ENCODE assay signal across 1 cellular context in genomic region chr7:138081868-138082267, GRCh38.
TF ChIP-seq lines count a peak whose summit lies in the region.

No MANE protein-coding gene starts in this region.

TF ChIP-seq in liver, 16 proteins besides CTCF, POLR2A, EP300 and RAD21 (continued from another document):
- TF ChIP-seq, protein P1, sequence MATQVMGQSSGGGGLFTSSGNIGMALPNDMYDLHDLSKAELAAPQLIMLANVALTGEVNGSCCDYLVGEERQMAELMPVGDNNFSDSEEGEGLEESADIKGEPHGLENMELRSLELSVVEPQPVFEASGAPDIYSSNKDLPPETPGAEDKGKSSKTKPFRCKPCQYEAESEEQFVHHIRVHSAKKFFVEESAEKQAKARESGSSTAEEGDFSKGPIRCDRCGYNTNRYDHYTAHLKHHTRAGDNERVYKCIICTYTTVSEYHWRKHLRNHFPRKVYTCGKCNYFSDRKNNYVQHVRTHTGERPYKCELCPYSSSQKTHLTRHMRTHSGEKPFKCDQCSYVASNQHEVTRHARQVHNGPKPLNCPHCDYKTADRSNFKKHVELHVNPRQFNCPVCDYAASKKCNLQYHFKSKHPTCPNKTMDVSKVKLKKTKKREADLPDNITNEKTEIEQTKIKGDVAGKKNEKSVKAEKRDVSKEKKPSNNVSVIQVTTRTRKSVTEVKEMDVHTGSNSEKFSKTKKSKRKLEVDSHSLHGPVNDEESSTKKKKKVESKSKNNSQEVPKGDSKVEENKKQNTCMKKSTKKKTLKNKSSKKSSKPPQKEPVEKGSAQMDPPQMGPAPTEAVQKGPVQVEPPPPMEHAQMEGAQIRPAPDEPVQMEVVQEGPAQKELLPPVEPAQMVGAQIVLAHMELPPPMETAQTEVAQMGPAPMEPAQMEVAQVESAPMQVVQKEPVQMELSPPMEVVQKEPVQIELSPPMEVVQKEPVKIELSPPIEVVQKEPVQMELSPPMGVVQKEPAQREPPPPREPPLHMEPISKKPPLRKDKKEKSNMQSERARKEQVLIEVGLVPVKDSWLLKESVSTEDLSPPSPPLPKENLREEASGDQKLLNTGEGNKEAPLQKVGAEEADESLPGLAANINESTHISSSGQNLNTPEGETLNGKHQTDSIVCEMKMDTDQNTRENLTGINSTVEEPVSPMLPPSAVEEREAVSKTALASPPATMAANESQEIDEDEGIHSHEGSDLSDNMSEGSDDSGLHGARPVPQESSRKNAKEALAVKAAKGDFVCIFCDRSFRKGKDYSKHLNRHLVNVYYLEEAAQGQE (IDR thresholded peaks at IDR 0.05): no peak
- TF ChIP-seq EGR1 (IDR thresholded peaks at IDR 0.05; ENCODE audit: low read depth in 2 of 2) (no peak), HNF4G (IDR thresholded peaks at IDR 0.05) (no peak), ATF3 (IDR thresholded peaks at IDR 0.05) (no peak), SP1 (IDR thresholded peaks at IDR 0.05) (no peak), YY1 (IDR thresholded peaks at IDR 0.05) (no peak), HNF4A (conservative IDR thresholded peaks at IDR 0.05) (peak; percentile 17 to 51), TAF1 (conservative IDR thresholded peaks at IDR 0.05) (no peak), RXRA (IDR thresholded peaks at IDR 0.05) (peak; percentile 11 to 35), JUND (IDR thresholded peaks at IDR 0.05) (no peak), FOXA2 (IDR thresholded peaks at IDR 0.05) (no peak), GABPA (IDR thresholded peaks at IDR 0.05 in 1 of 2, conservative IDR thresholded peaks at IDR 0.05 in 1 of 2) (no peak)
- TF ChIP-seq, protein P2, sequence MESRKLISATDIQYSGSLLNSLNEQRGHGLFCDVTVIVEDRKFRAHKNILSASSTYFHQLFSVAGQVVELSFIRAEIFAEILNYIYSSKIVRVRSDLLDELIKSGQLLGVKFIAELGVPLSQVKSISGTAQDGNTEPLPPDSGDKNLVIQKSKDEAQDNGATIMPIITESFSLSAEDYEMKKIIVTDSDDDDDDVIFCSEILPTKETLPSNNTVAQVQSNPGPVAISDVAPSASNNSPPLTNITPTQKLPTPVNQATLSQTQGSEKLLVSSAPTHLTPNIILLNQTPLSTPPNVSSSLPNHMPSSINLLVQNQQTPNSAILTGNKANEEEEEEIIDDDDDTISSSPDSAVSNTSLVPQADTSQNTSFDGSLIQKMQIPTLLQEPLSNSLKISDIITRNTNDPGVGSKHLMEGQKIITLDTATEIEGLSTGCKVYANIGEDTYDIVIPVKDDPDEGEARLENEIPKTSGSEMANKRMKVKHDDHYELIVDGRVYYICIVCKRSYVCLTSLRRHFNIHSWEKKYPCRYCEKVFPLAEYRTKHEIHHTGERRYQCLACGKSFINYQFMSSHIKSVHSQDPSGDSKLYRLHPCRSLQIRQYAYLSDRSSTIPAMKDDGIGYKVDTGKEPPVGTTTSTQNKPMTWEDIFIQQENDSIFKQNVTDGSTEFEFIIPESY (IDR thresholded peaks at IDR 0.05): peak; percentile 9
TF ChIP-seq in liver: peak in this region for 4.
